ENCODE assay signal across 8 cellular contexts in genomic region chr1:18581420-18581880, GRCh38.
DNase-seq lines count a peak whose midpoint lies in the region; TF ChIP-seq lines count a peak whose summit lies in the region.

No MANE protein-coding gene starts in this region.

- no peak overlapping the region for H3K27ac Mint-ChIP-seq in T-helper 2 cell treated with Interferon-gamma antibody and Interleukin-4, amounts not matched to agents 5 μg/mL and 100 μg/mL, for 36 hours

- no peaks in the 10 kb centered on the region for H3K9me3 Mint-ChIP-seq in T-helper 2 cell treated with Interferon-gamma antibody and Interleukin-4, amounts not matched to agents 5 μg/mL and 100 μg/mL, for 36 hours

- H3K4me3 ChIP-seq in retinal pigment epithelial cell (ENCODE audit: low read length): no peak overlapping the region

- no peak overlapping the region for H3K4me3 Mint-ChIP-seq in T-helper 2 cell treated with Interferon-gamma antibody and Interleukin-4, amounts not matched to agents 5 μg/mL and 100 μg/mL, for 36 hours

- no peaks in the 10 kb centered on the region for H3K36me3 Mint-ChIP-seq in T-helper 2 cell treated with Interferon-gamma antibody and Interleukin-4, amounts not matched to agents 5 μg/mL and 100 μg/mL, for 36 hours (ENCODE audit: low read depth)

- no peaks in the 10 kb centered on the region for H3K27me3 Mint-ChIP-seq in T-helper 2 cell treated with Interferon-gamma antibody and Interleukin-4, amounts not matched to agents 5 μg/mL and 100 μg/mL, for 36 hours (ENCODE audit: low read depth)

- no peaks in the 10 kb centered on the region for H3K4me1 Mint-ChIP-seq in T-helper 2 cell treated with Interferon-gamma antibody and Interleukin-4, amounts not matched to agents 5 μg/mL and 100 μg/mL, for 36 hours (ENCODE audit: low read depth)

- TF ChIP-seq CTCF in C4-2B (conservative IDR thresholded peaks at IDR 0.05): peak; percentile 77
- TF ChIP-seq CTCF in retinal pigment epithelial cell (conservative IDR thresholded peaks at IDR 0.05; ENCODE audit: low read depth, low read length): peak; percentile 85

- no peak overlapping the region for H3K27ac ChIP-seq in C4-2B

- DNase-seq in GM19238 (ENCODE audit: insufficient read length, low spot score): peak; percentile 70
- DNase-seq in T-helper 2 cell treated with Interferon-gamma antibody and Interleukin-4, amounts not matched to agents 5 μg/mL and 100 μg/mL, for 36 hours (ENCODE audit: low spot score): peak; percentile 28
- DNase-seq in ecto neural progenitor cell (ENCODE audit: low spot score): peak; percentile 79
- DNase-seq in retinal pigment epithelial cell (ENCODE audit: low read depth): no peak
- no peak for DNase-seq in NCI-H128 (lab: John Stamatoyannopoulos, UW; ENCODE audit: unreplicated experiment)
- no peak for DNase-seq in DMS153 (lab: John Stamatoyannopoulos, UW)
- no peak for DNase-seq in pons (ENCODE audit: low spot score)

Comparison
In these comparisons a context has a peak if more than half of its experiments do, and no peak if none do; other contexts are left out.
1. DNase-seq: peak in GM19238 (single experiment), T-helper 2 cell treated with Interferon-gamma antibody and Interleukin-4, amounts not matched to agents 5 μg/mL and 100 μg/mL, for 36 hours (single experiment) and ecto neural progenitor cell (single experiment); none in retinal pigment epithelial cell (single experiment), NCI-H128 (single experiment), DMS153 (single experiment) and pons (single experiment).